In genomic region chr3:43281020-43281419, GRCh38 we compare ENCODE assay signal across 35 cellular contexts.
"Had no signal": no experiment of that assay in that cellular context is flagged by ENCODE, and none has a peak within 500 bp of the region (broad histone marks: within the 10 kb centered on the region; RNA-seq: fewer than 3 reads in every experiment).

No MANE protein-coding gene starts in this region.

- H3K36me3 ChIP-seq: MG63 had no signal

- H3K4me3 ChIP-seq: MG63 had no signal

- H3K4me2 ChIP-seq: KMS-11 had no signal

- DNase-seq: Karpas-422, Kasumi-1, MG63, MM.1S, MV-4-11, NCI-H1048, NCI-H1092, NCI-H1092 treated with DMSO at 0.1 percent for 48 hours, NCI-H1105, NCI-H1105 treated with DMSO at 0.1 percent for 48 hours, NCI-H1417, NCI-H1417 treated with DMSO at 0.1 percent for 48 hours, NCI-H1436, NCI-H1436 treated with DMSO at 0.1 percent for 48 hours, NCI-H146, NCI-H1694, NCI-H1694 treated with DMSO at 0.1 percent for 48 hours, NCI-H187, NCI-H187 treated with DMSO at 0.1 percent for 48 hours, NCI-H1930, NCI-H2029, NCI-H2029 treated with DMSO at 0.1 percent for 48 hours, NCI-H2081, NCI-H2081 treated with DMSO at 0.1 percent for 48 hours, NCI-H2107, NCI-H2171, NCI-H2171 treated with DMSO at 0.1 percent for 48 hours, NCI-H2227 treated with DMSO at 0.1 percent for 48 hours, NCI-H226, NCI-H345, NCI-H446, NCI-H446 treated with DMSO at 0.1 percent for 48 hours, NCI-H510A, NCI-H510A treated with DMSO at 0.1 percent for 48 hours had no signal

- H3K9me3 ChIP-seq: MG63 had no signal

- H3K27me3 ChIP-seq: MG63 had no signal

- H3K27ac ChIP-seq: KMS-11 had no signal

- H3K9ac ChIP-seq: KMS-11 had no signal
